8 cellular contexts compared by ENCODE assay signal in the genomic region with DNA sequence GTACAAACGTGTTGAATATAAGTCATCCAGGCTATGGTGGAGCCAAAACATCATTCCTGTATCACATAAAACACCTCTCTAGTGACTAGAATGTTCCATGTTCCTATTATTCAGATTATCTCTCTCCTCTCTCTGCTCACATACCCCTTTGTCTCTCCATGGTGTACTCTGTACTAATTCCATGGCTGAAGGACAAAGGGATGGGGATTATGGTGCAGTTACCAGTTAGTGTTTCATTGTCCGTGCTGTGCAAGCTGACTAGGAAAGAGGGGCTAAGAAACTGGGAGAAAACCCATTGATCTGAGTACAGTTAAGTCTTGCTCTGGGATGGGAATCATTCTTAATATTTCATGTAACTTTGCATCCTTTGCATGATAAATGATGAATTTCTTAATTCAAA.
"Had no signal": no experiment of that assay in that cellular context is flagged by ENCODE, and none has a peak within 500 bp of the region (broad histone marks: within the 10 kb centered on the region; RNA-seq: fewer than 3 reads in every experiment).

No MANE protein-coding gene starts in this region.

- DNase-seq: GM23248, GOT3, H7, H9, HCEC 1CT, HFFc6 had no signal

- ATAC-seq: HCT116 had no signal

- FAIRE-seq: H54 had no signal

- H3K9ac ChIP-seq: GM23248 had no signal

- H3K4me3 Mint-ChIP-seq: H9, HFFc6 had no signal

- H3K27ac ChIP-seq: GM23248 had no signal

- H3K27ac Mint-ChIP-seq: H9, HFFc6 had no signal

- H2AFZ ChIP-seq: GM23248 had no signal

- H3K4me3 ChIP-seq: GM23248 had no signal
